13 cellular contexts compared by ENCODE assay signal in the genomic region with DNA sequence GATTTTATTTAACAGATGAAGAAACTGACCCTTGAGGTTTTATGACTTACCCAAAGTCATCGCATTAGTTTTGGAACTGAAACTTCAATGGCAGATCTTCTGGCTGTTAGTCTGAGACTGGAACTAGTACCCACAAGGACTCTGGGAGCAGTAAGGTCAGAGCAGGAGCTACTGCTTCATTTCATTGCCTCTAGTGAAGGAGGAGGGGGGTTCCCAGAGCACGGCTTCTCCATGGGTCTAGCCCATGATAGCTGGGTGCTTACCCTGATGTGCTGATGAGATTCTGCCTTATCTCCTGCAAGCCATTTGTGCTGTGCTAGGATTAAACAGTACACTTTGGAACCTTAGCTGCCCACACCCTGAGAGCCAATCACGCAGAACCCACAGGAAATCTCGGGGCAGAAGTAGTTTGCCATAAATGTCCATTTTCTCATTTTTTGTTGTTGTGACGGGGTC. TPM values are rescaled to one million over a fixed set of nuclear protein-coding genes. Genes with fewer than 3 reads are reported as not detected.
DNase-seq lines count a peak whose midpoint lies in the region; ATAC-seq and TF ChIP-seq lines count a peak whose summit lies in the region.
"Had no signal": no experiment of that assay in that cellular context is flagged by ENCODE, and none has a peak within 500 bp of the region (broad histone marks: within the 10 kb centered on the region; RNA-seq: fewer than 3 reads in every experiment).

No MANE protein-coding gene starts in this region.

- peaks cover 0 to 15% (median 0%) of the 10 kb centered on the region in 9 donors for H3K36me3 ChIP-seq in heart right ventricle

- H3K4me3 Mint-ChIP-seq in activated T-cell treated with anti-CD3 and anti-CD28 coated beads, Interleukin-2, amount 50 U/mL, for 72 hours = no peak overlapping the region
- H3K4me3 Mint-ChIP-seq in stimulated activated naive B cell treated with anti-CD40 and anti-IgM and Interleukin-4, amounts not matched to agents 10 μg/mL and 1 μg/mL and 100 μg/mL, for 72 hours = peak overlapping the region; percentile 60 to 68
- H3K4me3 Mint-ChIP-seq in T-helper 17 cell = no peak overlapping the region

- H3K4me3 ChIP-seq in heart right ventricle = no peak overlapping the region
- H3K4me3 ChIP-seq: A549 had no signal

- no peak for TF ChIP-seq CTCF in heart right ventricle (IDR thresholded peaks at IDR 0.05)

- no peaks in the 10 kb centered on the region for H3K27me3 ChIP-seq in heart right ventricle

- H3K4me1 Mint-ChIP-seq in activated T-cell treated with anti-CD3 and anti-CD28 coated beads, Interleukin-2, amount 50 U/mL, for 72 hours (ENCODE audit: low read depth) = peaks cover 19% of the 10 kb centered on the region
- peaks cover 28 to 58% of the 10 kb centered on the region in 2 donors for H3K4me1 Mint-ChIP-seq in stimulated activated naive B cell treated with anti-CD40 and anti-IgM and Interleukin-4, amounts not matched to agents 10 μg/mL and 1 μg/mL and 100 μg/mL, for 72 hours
- peaks cover 2% of the 10 kb centered on the region for H3K4me1 Mint-ChIP-seq in T-helper 17 cell

- H3K4me1 ChIP-seq in heart right ventricle = peaks cover 0 to 10% (median 8%) of the 10 kb centered on the region in 9 donors

- no peak for ATAC-seq in activated T-cell treated with anti-CD3 and anti-CD28 coated beads, Interleukin-2, amount 50 U/mL, for 72 hours (replicated peaks in 1 of 2)
- ATAC-seq in GM21786 (IDR thresholded peaks at IDR 0.05; ENCODE audit: unreplicated experiment) = peak; percentile 48
- ATAC-seq in HG03280 (IDR thresholded peaks at IDR 0.05; ENCODE audit: unreplicated experiment) = peak; percentile 33
- ATAC-seq in stimulated activated naive B cell treated with anti-CD40 and anti-IgM and Interleukin-4, amounts not matched to agents 10 μg/mL and 1 μg/mL and 100 μg/mL, for 72 hours (replicated peaks) = peak; percentile 70 to 72
- no peak for ATAC-seq in T-helper 17 cell
- ATAC-seq in heart right ventricle = no peak
- ATAC-seq: A549 had no signal

- WGBS in heart right ventricle, 2 donors = 92% methylated on average over 5 of the region's 5 CpGs

- no peaks in the 10 kb centered on the region for H3K9me3 ChIP-seq in T-helper 17 cell (ENCODE audit: control insufficient read depth, low read length, poor library complexity, severe bottlenecking)
- no peaks in the 10 kb centered on the region for H3K9me3 ChIP-seq in heart right ventricle
- H3K9me3 ChIP-seq: A549 had no signal

- H3K27me3 Mint-ChIP-seq in activated T-cell treated with anti-CD3 and anti-CD28 coated beads, Interleukin-2, amount 50 U/mL, for 72 hours (ENCODE audit: low read depth) = no peaks in the 10 kb centered on the region
- no peaks in the 10 kb centered on the region for H3K27me3 Mint-ChIP-seq in stimulated activated naive B cell treated with anti-CD40 and anti-IgM and Interleukin-4, amounts not matched to agents 10 μg/mL and 1 μg/mL and 100 μg/mL, for 72 hours
- no peaks in the 10 kb centered on the region for H3K27me3 Mint-ChIP-seq in T-helper 17 cell

- no peak overlapping the region for H3K27ac ChIP-seq in heart right ventricle
- H3K27ac ChIP-seq: A549 had no signal

- intact Hi-C loops in heart right ventricle (cut with DNase I) = no loop called here

- DNase-seq in activated T-cell treated with anti-CD3 and anti-CD28 coated beads, Interleukin-2, amount 50 U/mL, for 72 hours = no peak
- no peak for DNase-seq in activated T-cell treated with anti-CD3 and anti-CD28 coated beads, Interleukin-2, amount 50 U/mL, for 1 hour
- DNase-seq in stimulated activated naive B cell treated with anti-CD40 and anti-IgM and Interleukin-4, amounts not matched to agents 10 μg/mL and 1 μg/mL and 100 μg/mL, for 72 hours = no peak
- no peak for DNase-seq in T-helper 17 cell
- no peak for DNase-seq in activated CD4-positive, alpha-beta T cell treated with anti-CD3 and anti-CD28 coated beads, Interleukin-2, amount 50 U/mL, for 48 hours
- DNase-seq in heart right ventricle = no peak
- DNase-seq: activated CD8-positive, alpha-beta memory T cell treated with anti-CD3 and anti-CD28 coated beads for 24 hours; NCI-H2029; SIG-M5 had no signal

- peaks cover 2 to 7% of the 10 kb centered on the region in 2 donors for H3K36me3 Mint-ChIP-seq in activated T-cell treated with anti-CD3 and anti-CD28 coated beads, Interleukin-2, amount 50 U/mL, for 72 hours (ENCODE audit: insufficient read depth in 2 of 2)
- peaks cover 25 to 36% of the 10 kb centered on the region in 2 donors for H3K36me3 Mint-ChIP-seq in stimulated activated naive B cell treated with anti-CD40 and anti-IgM and Interleukin-4, amounts not matched to agents 10 μg/mL and 1 μg/mL and 100 μg/mL, for 72 hours
- peaks cover 2% of the 10 kb centered on the region for H3K36me3 Mint-ChIP-seq in T-helper 17 cell (ENCODE audit: low read depth)

- H3K9me3 Mint-ChIP-seq in activated T-cell treated with anti-CD3 and anti-CD28 coated beads, Interleukin-2, amount 50 U/mL, for 72 hours = peaks cover 0 to 2% of the 10 kb centered on the region in 2 donors
- H3K9me3 Mint-ChIP-seq in stimulated activated naive B cell treated with anti-CD40 and anti-IgM and Interleukin-4, amounts not matched to agents 10 μg/mL and 1 μg/mL and 100 μg/mL, for 72 hours = peaks cover 0 to 4% of the 10 kb centered on the region in 2 donors

- H3K27ac Mint-ChIP-seq in activated T-cell treated with anti-CD3 and anti-CD28 coated beads, Interleukin-2, amount 50 U/mL, for 72 hours = peak overlapping the region; percentile 63
- H3K27ac Mint-ChIP-seq in stimulated activated naive B cell treated with anti-CD40 and anti-IgM and Interleukin-4, amounts not matched to agents 10 μg/mL and 1 μg/mL and 100 μg/mL, for 72 hours = peak overlapping the region; percentile 96
- H3K27ac Mint-ChIP-seq in T-helper 17 cell = no peak overlapping the region

RNA-seq across cellular contexts. Expression of gene RNASEH1, which starts 5.4 kb away (rescaled TPM):
- total RNA-seq in activated T-cell treated with anti-CD3 and anti-CD28 coated beads, Interleukin-2, amount 50 U/mL, for 72 hours = 10 to 100 TPM; 23.4 to 24.1 TPM
- total RNA-seq in T-helper 17 cell (10 to 100 TPM; 25.9 to 32.9 TPM), heart right ventricle (10 to 100 TPM; 17.3 to 24.0 (median 19.9) TPM)
- polyA plus RNA-seq in heart right ventricle = 10 to 100 TPM in 1 of 2 donors, 1 to 10 TPM in 1; 8.7 to 15.3 TPM

RNA-seq across cellular contexts. Expression of gene RPS7, which starts 11.5 kb away (rescaled TPM):
- 1,000 to 10,000 TPM; 1,606 to 1,760 TPM for total RNA-seq in activated T-cell treated with anti-CD3 and anti-CD28 coated beads, Interleukin-2, amount 50 U/mL, for 72 hours
- total RNA-seq in T-helper 17 cell (1,000 to 10,000 TPM; 1,710 to 1,803 TPM), heart right ventricle (100 to 1,000 TPM; 446 to 663 (median 505) TPM)
- polyA plus RNA-seq in heart right ventricle = 1,000 to 10,000 TPM; 1,343 to 1,956 TPM

RNA-seq across cellular contexts. Expression of gene COLEC11, which starts 31.4 kb away (rescaled TPM):
- under 1 TPM; 0.21 to 0.41 TPM for total RNA-seq in activated T-cell treated with anti-CD3 and anti-CD28 coated beads, Interleukin-2, amount 50 U/mL, for 72 hours
- total RNA-seq in T-helper 17 cell (not detected), heart right ventricle (1 to 10 TPM; 2.0 to 7.2 (median 4.1) TPM)
- polyA plus RNA-seq in heart right ventricle = 10 to 100 TPM; 18.2 to 26.7 TPM
- total RNA-seq: skeletal muscle tissue had no signal

RNA-seq across cellular contexts. Expression of gene ADI1, which starts 44.2 kb away (rescaled TPM):
- 10 to 100 TPM; 24.1 to 26.4 TPM for total RNA-seq in activated T-cell treated with anti-CD3 and anti-CD28 coated beads, Interleukin-2, amount 50 U/mL, for 72 hours
- total RNA-seq in T-helper 17 cell (10 to 100 TPM; 27.0 to 33.0 TPM), heart right ventricle (100 to 1,000 TPM; 100 to 204 (median 175) TPM)
- 100 to 1,000 TPM in 1 of 2 donors, 10 to 100 TPM in 1; 49.2 to 126 TPM for polyA plus RNA-seq in heart right ventricle

Comparison
In these comparisons a context has a peak if more than half of its experiments do, and no peak if none do; other contexts are left out.
1. ATAC-seq: peak in GM21786 (single experiment), HG03280 (single experiment) and stimulated activated naive B cell treated with anti-CD40 and anti-IgM and Interleukin-4, amounts not matched to agents 10 μg/mL and 1 μg/mL and 100 μg/mL, for 72 hours (2 of 2); none in activated T-cell treated with anti-CD3 and anti-CD28 coated beads, Interleukin-2, amount 50 U/mL, for 72 hours (0 of 2), T-helper 17 cell (single experiment) and heart right ventricle (0 of 8).
2. H3K4me3 Mint-ChIP-seq: peak in stimulated activated naive B cell treated with anti-CD40 and anti-IgM and Interleukin-4, amounts not matched to agents 10 μg/mL and 1 μg/mL and 100 μg/mL, for 72 hours (2 of 2); none in activated T-cell treated with anti-CD3 and anti-CD28 coated beads, Interleukin-2, amount 50 U/mL, for 72 hours (0 of 2) and T-helper 17 cell (single experiment).